In genomic region chr19:17404015-17404414, GRCh38 we compare ENCODE assay signal across 10 cellular contexts. TPM values are rescaled to one million over a fixed set of nuclear protein-coding genes. Genes with fewer than 3 reads are reported as not detected.
DNase-seq lines count a peak whose midpoint lies in the region; FAIRE-seq and TF ChIP-seq lines count a peak whose summit lies in the region.
"Had no signal": no experiment of that assay in that cellular context is flagged by ENCODE, and none has a peak within 500 bp of the region (broad histone marks: within the 10 kb centered on the region; RNA-seq: fewer than 3 reads in every experiment).

No MANE protein-coding gene starts in this region.

- H3K14ac ChIP-seq in neuronal stem cell (ENCODE audit: low read length), result no peak overlapping the region

- no peak overlapping the region for H2BK120ac ChIP-seq in neuronal stem cell (ENCODE audit: low read depth, low read length)

- no CpG with 5 or more reads among the region's 6 CpGs for WGBS in neuronal stem cell (ENCODE audit: extremely low coverage in 2 of 2, insufficient read length in 2 of 2, insufficient replicate concordance in 1 of 2), 2 donors

- peak; percentile 34 for DNase-seq in NAMALWA (ENCODE audit: low spot score)
- DNase-seq in effector memory CD4-positive, alpha-beta T cell, result no peak
- no peak for DNase-seq in neuronal stem cell (ENCODE audit: low spot score)
- DNase-seq in frontal cortex (ENCODE audit: low spot score in 2 of 2), result no peak
- DNase-seq in islet precursor cell, result no peak
- DNase-seq in GDM1 (lab: John Stamatoyannopoulos, UW), result no peak
- DNase-seq in HPDE6-E6E7 (ENCODE audit: extremely low spot score), result no peak
- DNase-seq: small intestine had no signal

- H3K9me3 ChIP-seq in DOHH2 (ENCODE audit: control insufficient read depth, insufficient read depth, low read length) (no peaks in the 10 kb centered on the region), neuronal stem cell (replicated peaks in 1 of 2; ENCODE audit: control insufficient read depth in 2 of 2, insufficient read depth in 1 of 2, low read depth in 1 of 2, low read length in 2 of 2) (no peaks in the 10 kb centered on the region)
- no peaks in the 10 kb centered on the region for H3K9me3 ChIP-seq in effector memory CD4-positive, alpha-beta T cell (ENCODE audit: control insufficient read depth, low read length)

- H3K27me3 ChIP-seq in DOHH2 (ENCODE audit: control insufficient read depth, low read length), result no peaks in the 10 kb centered on the region
- no peaks in the 10 kb centered on the region for H3K27me3 ChIP-seq in effector memory CD4-positive, alpha-beta T cell (replicated peaks; ENCODE audit: control insufficient read depth, insufficient read depth, low read length, poor library complexity, severe bottlenecking)
- H3K27me3 ChIP-seq in neuronal stem cell (ENCODE audit: control insufficient read depth in 3 of 3, insufficient read depth in 3 of 3, low read depth in 1 of 3, low read length in 3 of 3), result no peaks in the 10 kb centered on the region

- H3K79me1 ChIP-seq in neuronal stem cell (ENCODE audit: low read depth, low read length), result peaks cover 1% of the 10 kb centered on the region

- H3K4me2 ChIP-seq in DOHH2 (ENCODE audit: low read length) (peak overlapping the region; percentile 91), neuronal stem cell (ENCODE audit: insufficient read depth, low read length, poor library complexity, severe bottlenecking) (peak overlapping the region; percentile 76)

- H3K27ac ChIP-seq in DOHH2 (ENCODE audit: low read depth, low read length), result peak overlapping the region; percentile 94
- H3K27ac ChIP-seq in effector memory CD4-positive, alpha-beta T cell (ENCODE audit: insufficient read depth, low read length, poor library complexity, severe bottlenecking), result peak overlapping the region; percentile 14
- peak overlapping the region; percentile 98 for H3K27ac ChIP-seq in neuronal stem cell (replicated peaks; ENCODE audit: low read length)

- peaks cover 32% of the 10 kb centered on the region for H3K4me1 ChIP-seq in DOHH2 (ENCODE audit: control insufficient read depth, low read length)
- H3K4me1 ChIP-seq in effector memory CD4-positive, alpha-beta T cell (ENCODE audit: control insufficient read depth, insufficient read depth, low read length, poor library complexity, severe bottlenecking), result peaks cover 27% of the 10 kb centered on the region
- H3K4me1 ChIP-seq in neuronal stem cell (ENCODE audit: control insufficient read depth in 2 of 2, insufficient read depth in 1 of 2, low read depth in 1 of 2, low read length in 2 of 2), result peaks cover 21 to 30% of the 10 kb centered on the region in 2 donors

- H3K4me3 ChIP-seq in DOHH2 (ENCODE audit: low read length) (peak overlapping the region; percentile 89), neuronal stem cell (ENCODE audit: low read length in 2 of 2) (peak overlapping the region; percentile 41 to 76)
- peak overlapping the region; percentile 73 for H3K4me3 ChIP-seq in effector memory CD4-positive, alpha-beta T cell (ENCODE audit: insufficient read depth, low read depth, low read length, poor library complexity, severe bottlenecking)

- H2BK15ac ChIP-seq in neuronal stem cell (ENCODE audit: low read length), result peak overlapping the region; percentile 1

- peaks cover 56% of the 10 kb centered on the region for H3K36me3 ChIP-seq in DOHH2 (ENCODE audit: control insufficient read depth, low read length)
- H3K36me3 ChIP-seq in effector memory CD4-positive, alpha-beta T cell (ENCODE audit: control insufficient read depth, insufficient read depth, low read length), result peaks cover 4% of the 10 kb centered on the region
- peaks cover 0 to 1% of the 10 kb centered on the region in 2 donors for H3K36me3 ChIP-seq in neuronal stem cell (replicated peaks in 1 of 2; ENCODE audit: control insufficient read depth in 2 of 2, insufficient read depth in 2 of 2, low read length in 2 of 2)

- peak overlapping the region; percentile 80 for H3K9ac ChIP-seq in neuronal stem cell (ENCODE audit: low read depth, low read length, poor library complexity)

- H4K20me1 ChIP-seq in DOHH2 (ENCODE audit: control insufficient read depth, insufficient read depth, low read depth, low read length), result peaks cover 8% of the 10 kb centered on the region

- H3K18ac ChIP-seq in neuronal stem cell (ENCODE audit: low read length), result peak overlapping the region; percentile 92

- FAIRE-seq in frontal cortex (lab: Jason Lieb, UNC), result no peak
- FAIRE-seq: small intestine had no signal

- no peaks in the 10 kb centered on the region for H3K9me2 ChIP-seq in DOHH2 (replicated peaks; ENCODE audit: control insufficient read depth, low read length)

- no peak overlapping the region for H3K4ac ChIP-seq in neuronal stem cell (ENCODE audit: low read length)

- peaks cover 73% of the 10 kb centered on the region for H3K79me2 ChIP-seq in DOHH2 (ENCODE audit: control insufficient read depth, low read length)

- H2BK12ac ChIP-seq in neuronal stem cell (ENCODE audit: low read length), result peak overlapping the region; percentile 53

- peaks cover 18% of the 10 kb centered on the region for H3F3A ChIP-seq in DOHH2 (ENCODE audit: control insufficient read depth, insufficient read depth)

- H2BK5ac ChIP-seq in neuronal stem cell (ENCODE audit: low read length), result peak overlapping the region; percentile 26

- peak overlapping the region; percentile 4 for H2AK5ac ChIP-seq in neuronal stem cell (ENCODE audit: low read depth, low read length)

- H4K8ac ChIP-seq in neuronal stem cell (ENCODE audit: low read depth, low read length), result no peak overlapping the region

- peak overlapping the region; percentile 65 for H4K91ac ChIP-seq in neuronal stem cell (ENCODE audit: low read depth, low read length, poor library complexity)

- peak overlapping the region; percentile 86 for H2AFZ ChIP-seq in neuronal stem cell (ENCODE audit: low read length)

- no peak overlapping the region for H3K23ac ChIP-seq in neuronal stem cell (ENCODE audit: low read depth, low read length, poor library complexity)

- TF ChIP-seq CTCF in DOHH2 (IDR thresholded peaks at IDR 0.05; ENCODE audit: low read depth, low read length, poor library complexity, severe bottlenecking), result no peak

RNA-seq across cellular contexts. Expression of gene BST2, which starts 1.4 kb away (rescaled TPM):
- 32.5 TPM for polyA plus RNA-seq in neuronal stem cell (2013, experiment 1 of 2)
- polyA plus RNA-seq in neuronal stem cell (2013, experiment 2 of 2), result 30.5 TPM
- 1.6 TPM for total RNA-seq in frontal cortex

RNA-seq across cellular contexts. Expression of gene CCDC194, which starts 10.0 kb away (rescaled TPM):
- 0.82 TPM for polyA plus RNA-seq in neuronal stem cell (2013, experiment 1 of 2)
- 0.76 TPM for polyA plus RNA-seq in neuronal stem cell (2013, experiment 2 of 2)
- total RNA-seq in frontal cortex, result not detected
- polyA plus RNA-seq: esophagus had no signal

RNA-seq across cellular contexts. Expression of gene MVB12A, which starts 15.8 kb away (rescaled TPM):
- polyA plus RNA-seq in neuronal stem cell (2013, experiment 1 of 2), result 42.9 TPM
- polyA plus RNA-seq in neuronal stem cell (2013, experiment 2 of 2), result 42.4 TPM
- 17.5 TPM for total RNA-seq in frontal cortex

RNA-seq across cellular contexts. Expression of gene PLVAP, which starts 26.9 kb away (rescaled TPM):
- 0.21 TPM for polyA plus RNA-seq in neuronal stem cell (2013, experiment 1 of 2)
- polyA plus RNA-seq in neuronal stem cell (2013, experiment 2 of 2), result 0.35 TPM
- under 0.01 TPM for total RNA-seq in frontal cortex

RNA-seq across cellular contexts. Expression of gene TMEM221, which starts 44.5 kb away (rescaled TPM):
- polyA plus RNA-seq in neuronal stem cell (2013, experiment 1 of 2), result 2.0 TPM
- polyA plus RNA-seq in neuronal stem cell (2013, experiment 2 of 2), result 1.6 TPM
- 0.82 TPM for total RNA-seq in frontal cortex

Comparison
In these comparisons a context has a peak if more than half of its experiments do, and no peak if none do; other contexts are left out.
1. H3K27ac ChIP-seq: peak in every context shown above with its lines; median percentile 98 in neuronal stem cell; 94 in DOHH2; 14 in effector memory CD4-positive, alpha-beta T cell.